Comparison of ENCODE assay signal across 15 cellular contexts in the genomic region with DNA sequence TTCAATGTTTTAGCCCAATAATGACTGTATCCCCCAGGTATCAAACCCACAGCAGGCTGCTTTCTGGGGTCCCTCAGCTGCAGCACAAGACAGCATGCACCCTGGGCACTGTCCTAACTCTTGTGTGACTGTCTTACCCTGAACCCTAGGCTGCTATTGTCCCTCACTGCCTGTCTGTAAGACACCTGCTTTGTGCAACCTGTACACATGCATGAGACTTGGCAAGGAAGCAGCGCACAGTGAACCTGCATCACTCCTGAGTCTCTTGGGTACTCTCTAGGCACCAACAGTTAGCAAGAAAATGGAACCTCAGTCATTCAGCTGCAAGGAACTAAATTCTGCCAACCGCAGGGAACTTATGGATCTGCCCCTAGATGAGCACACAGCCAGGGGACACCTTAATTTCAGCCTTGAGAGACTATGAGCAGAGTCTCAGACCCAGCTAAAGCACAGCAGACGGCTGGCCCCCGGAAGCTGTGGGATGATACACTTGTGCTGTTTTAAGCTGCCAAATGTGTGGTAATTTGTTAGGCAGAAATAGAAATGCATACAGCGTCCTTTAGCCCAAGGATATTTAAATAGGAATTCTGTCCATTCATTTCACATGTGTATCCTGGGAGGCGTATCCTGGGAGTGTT.
"Had no signal": no experiment of that assay in that cellular context is flagged by ENCODE, and none has a peak within 500 bp of the region (broad histone marks: within the 10 kb centered on the region; RNA-seq: fewer than 3 reads in every experiment).

No MANE protein-coding gene starts in this region.

- DNase-seq: effector memory CD4-positive, alpha-beta T cell; head of caudate nucleus; left colon; left ventricle myocardium superior; mesenchymal stem cell; midbrain; naive B cell; stimulated activated CD4-positive, alpha-beta T cell treated with anti-CD3 and anti-CD28 coated beads, Interleukin-2, amount 100 ng/mL, for 48 hours; stimulated activated naive CD8-positive, alpha-beta T cell treated with anti-CD3 and anti-CD28 coated beads, Interleukin-15, Interleukin-2, amounts not matched to agents 100 U/mL and 50 U/mL, for 24 hours; tibial artery; upper lobe of left lung; uterus had no signal

- ATAC-seq: esophagus mucosa; gastroesophageal sphincter; left colon; left ventricle myocardium superior; sciatic nerve; stimulated activated naive CD8-positive, alpha-beta T cell treated with anti-CD3 and anti-CD28 coated beads, Interleukin-15, Interleukin-2, amounts not matched to agents 100 U/mL and 50 U/mL, for 24 hours had no signal
